15 cellular contexts compared by ENCODE assay signal in the genomic region with DNA sequence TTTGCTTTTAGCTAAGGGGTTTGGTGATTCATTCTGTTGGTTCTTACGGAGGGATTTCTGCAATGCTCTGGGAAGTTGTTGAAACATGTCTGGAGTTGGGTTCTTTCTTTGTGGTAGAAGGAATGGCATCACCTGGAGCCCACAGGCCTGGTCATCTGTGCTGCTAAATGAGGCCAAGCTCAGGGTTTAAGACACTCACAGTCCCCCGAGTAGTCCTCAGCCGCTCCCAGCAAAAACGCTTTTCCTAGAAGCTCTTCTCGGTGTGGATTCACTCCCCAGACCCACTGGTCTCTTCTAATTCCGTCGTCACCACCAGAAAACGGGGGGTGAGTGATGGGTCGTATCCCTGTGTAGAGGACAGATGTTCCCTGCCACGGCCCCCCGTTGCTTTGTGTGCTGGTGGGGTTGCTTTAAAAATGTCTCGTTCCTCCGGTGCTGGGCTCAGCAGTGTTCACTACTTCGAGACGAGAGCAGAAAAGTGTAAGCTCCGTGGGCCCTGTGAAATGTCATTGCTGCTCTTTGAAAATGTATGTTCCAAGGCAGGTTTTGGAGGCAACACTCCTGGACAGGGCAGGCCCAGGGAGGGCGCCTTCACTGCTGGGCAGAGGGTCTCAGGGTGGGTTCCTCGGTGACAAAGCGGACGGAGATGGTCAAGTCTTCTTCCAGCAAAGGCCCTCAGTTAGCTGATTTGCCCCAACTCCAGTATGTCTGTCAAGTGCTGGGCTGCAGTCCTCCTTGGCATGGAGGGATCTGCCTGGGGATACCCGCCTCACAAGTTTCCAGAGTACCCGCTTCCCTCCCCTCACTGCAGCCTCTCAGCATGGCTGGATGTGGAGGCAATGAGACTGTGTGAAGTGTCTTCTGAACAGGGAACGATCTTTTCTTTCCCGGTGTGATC. TPM values are rescaled to one million over a fixed set of nuclear protein-coding genes. Genes with fewer than 3 reads are reported as not detected.
DNase-seq lines count a peak whose midpoint lies in the region; ATAC-seq and TF ChIP-seq lines count a peak whose summit lies in the region.
"Had no signal": no experiment of that assay in that cellular context is flagged by ENCODE, and none has a peak within 500 bp of the region (broad histone marks: within the 10 kb centered on the region; RNA-seq: fewer than 3 reads in every experiment).

No MANE protein-coding gene starts in this region.

- CTCF ChIA-PET in activated CD4-positive, alpha-beta memory T cell treated with anti-CD3 and anti-CD28 coated beads, Interleukin-2, amount 10 ng/mL, durations not matched to agents 7 days and 5 days (lab: Charles Lee): no interaction called here
- CTCF ChIA-PET in activated CD4-positive, alpha-beta memory T cell treated with anti-CD3 and anti-CD28 coated beads for 36 hours (lab: Charles Lee): no interaction called here

- no peaks in the 10 kb centered on the region for H3K9me3 ChIP-seq in WERI-Rb-1 (ENCODE audit: severe bottlenecking)
- H3K9me3 ChIP-seq in smooth muscle cell (replicated peaks; ENCODE audit: low read depth): no peaks in the 10 kb centered on the region
- H3K9me3 ChIP-seq: BE2C, HAP-1, SJSA1 had no signal

- H3K27ac Mint-ChIP-seq in activated CD4-positive, alpha-beta memory T cell treated with anti-CD3 and anti-CD28 coated beads, Interleukin-2, amount 10 ng/mL, durations not matched to agents 7 days and 5 days: no peak overlapping the region
- H3K27ac Mint-ChIP-seq in activated CD4-positive, alpha-beta memory T cell treated with anti-CD3 and anti-CD28 coated beads for 36 hours: no peak overlapping the region

- H3K4me1 Mint-ChIP-seq in activated CD4-positive, alpha-beta memory T cell treated with anti-CD3 and anti-CD28 coated beads, Interleukin-2, amount 10 ng/mL, durations not matched to agents 7 days and 5 days: no peaks in the 10 kb centered on the region
- no peaks in the 10 kb centered on the region for H3K4me1 Mint-ChIP-seq in activated CD4-positive, alpha-beta memory T cell treated with anti-CD3 and anti-CD28 coated beads for 36 hours (ENCODE audit: low read depth)

- WGBS in smooth muscle cell (ENCODE audit: low lambda C conversion rate): 80% methylated on average over 23 of the region's 24 CpGs

- H3K4me3 ChIP-seq in WERI-Rb-1 (ENCODE audit: low read depth, low read length) (no peak overlapping the region), smooth muscle cell (no peak overlapping the region)
- H3K4me3 ChIP-seq: HAP-1, SJSA1 had no signal

- H3K4me3 Mint-ChIP-seq in activated CD4-positive, alpha-beta memory T cell treated with anti-CD3 and anti-CD28 coated beads, Interleukin-2, amount 10 ng/mL, durations not matched to agents 7 days and 5 days: no peak overlapping the region
- no peak overlapping the region for H3K4me3 Mint-ChIP-seq in activated CD4-positive, alpha-beta memory T cell treated with anti-CD3 and anti-CD28 coated beads for 36 hours

- H2AFZ ChIP-seq in smooth muscle cell (ENCODE audit: low read depth): no peak overlapping the region

- H3K27me3 Mint-ChIP-seq in activated CD4-positive, alpha-beta memory T cell treated with anti-CD3 and anti-CD28 coated beads, Interleukin-2, amount 10 ng/mL, durations not matched to agents 7 days and 5 days: peaks cover 15% of the 10 kb centered on the region
- peaks cover 21% of the 10 kb centered on the region for H3K27me3 Mint-ChIP-seq in activated CD4-positive, alpha-beta memory T cell treated with anti-CD3 and anti-CD28 coated beads for 36 hours

- peaks cover 3% of the 10 kb centered on the region for H3K9me3 Mint-ChIP-seq in activated CD4-positive, alpha-beta memory T cell treated with anti-CD3 and anti-CD28 coated beads, Interleukin-2, amount 10 ng/mL, durations not matched to agents 7 days and 5 days
- no peaks in the 10 kb centered on the region for H3K9me3 Mint-ChIP-seq in activated CD4-positive, alpha-beta memory T cell treated with anti-CD3 and anti-CD28 coated beads for 36 hours

- no peaks in the 10 kb centered on the region for H3K79me2 ChIP-seq in smooth muscle cell (ENCODE audit: low read depth)

- H3F3A ChIP-seq in smooth muscle cell (ENCODE audit: low read depth): no peaks in the 10 kb centered on the region

- no peaks in the 10 kb centered on the region for H3K36me3 Mint-ChIP-seq in activated CD4-positive, alpha-beta memory T cell treated with anti-CD3 and anti-CD28 coated beads, Interleukin-2, amount 10 ng/mL, durations not matched to agents 7 days and 5 days (ENCODE audit: low read depth)
- H3K36me3 Mint-ChIP-seq in activated CD4-positive, alpha-beta memory T cell treated with anti-CD3 and anti-CD28 coated beads for 36 hours: no peaks in the 10 kb centered on the region

- ATAC-seq in GM21825 (IDR thresholded peaks at IDR 0.05; ENCODE audit: unreplicated experiment): no peak
- ATAC-seq: left colon had no signal

- H3K36me3 ChIP-seq in WERI-Rb-1 (peaks cover 5% of the 10 kb centered on the region), smooth muscle cell (ENCODE audit: low read depth) (no peaks in the 10 kb centered on the region)
- H3K36me3 ChIP-seq: BE2C, HAP-1, SJSA1 had no signal

- H3K9ac ChIP-seq in smooth muscle cell (ENCODE audit: low read depth): peak overlapping the region; percentile 45

- H3K27ac ChIP-seq in WERI-Rb-1 (peak overlapping the region; percentile 69), smooth muscle cell (ENCODE audit: low read depth) (peak overlapping the region; percentile 62)
- H3K27ac ChIP-seq: SJSA1 had no signal

- H3K4me1 ChIP-seq in smooth muscle cell (ENCODE audit: low read depth): peaks cover 35% of the 10 kb centered on the region
- H3K4me1 ChIP-seq: HAP-1, SJSA1 had no signal

- TF ChIP-seq CTCF in WERI-Rb-1 (IDR thresholded peaks at IDR 0.05; ENCODE audit: low read depth, low read length) (no peak), smooth muscle cell (IDR thresholded peaks at IDR 0.05; ENCODE audit: borderline replicate concordance, insufficient read depth, poor library complexity, severe bottlenecking) (no peak)

- H3K4me2 ChIP-seq in smooth muscle cell: peak overlapping the region; percentile 44

- intact Hi-C loops in activated CD4-positive, alpha-beta memory T cell treated with anti-CD3 and anti-CD28 coated beads for 36 hours (cut with micrococcal nuclease): no loop called here

- POLR2A ChIA-PET in activated CD4-positive, alpha-beta memory T cell treated with anti-CD3 and anti-CD28 coated beads, Interleukin-2, amount 10 ng/mL, durations not matched to agents 7 days and 5 days (lab: Charles Lee): no interaction called here
- POLR2A ChIA-PET in activated CD4-positive, alpha-beta memory T cell treated with anti-CD3 and anti-CD28 coated beads for 36 hours (lab: Charles Lee): no interaction called here

- H3K27me3 ChIP-seq in WERI-Rb-1 (ENCODE audit: insufficient read depth, low read depth, severe bottlenecking): no peaks in the 10 kb centered on the region
- H3K27me3 ChIP-seq in smooth muscle cell (ENCODE audit: low read depth): no peaks in the 10 kb centered on the region
- H3K27me3 ChIP-seq: BE2C, SJSA1 had no signal

- H4K20me1 ChIP-seq in smooth muscle cell (ENCODE audit: low read depth): no peaks in the 10 kb centered on the region

- peak; percentile 13 for DNase-seq in activated CD4-positive, alpha-beta memory T cell treated with anti-CD3 and anti-CD28 coated beads, Interleukin-2, amount 10 ng/mL, durations not matched to agents 7 days and 5 days
- no peak for DNase-seq in activated CD4-positive, alpha-beta memory T cell treated with anti-CD3 and anti-CD28 coated beads for 36 hours
- peak; percentile 53 for DNase-seq in WERI-Rb-1
- DNase-seq in islet precursor cell: peak; percentile 50
- DNase-seq in smooth muscle cell (lab: John Stamatoyannopoulos, UW; ENCODE audit: unreplicated experiment): no peak
- DNase-seq in NCI-H748 (lab: John Stamatoyannopoulos, UW; ENCODE audit: unreplicated experiment): no peak
- DNase-seq in LoVo (ENCODE audit: low spot score): no peak
- DNase-seq: 8988T, MV-4-11 had no signal

RNA-seq across cellular contexts. Expression of gene PSAPL1, which starts 37.3 kb away (rescaled TPM):
- total RNA-seq in activated CD4-positive, alpha-beta memory T cell treated with anti-CD3 and anti-CD28 coated beads, Interleukin-2, amount 10 ng/mL, durations not matched to agents 7 days and 5 days: not detected
- total RNA-seq in activated CD4-positive, alpha-beta memory T cell treated with anti-CD3 and anti-CD28 coated beads for 36 hours: not detected
- total RNA-seq in smooth muscle cell: 0.04 TPM in 1 of 2 replicates, not detected in the other
- polyA plus RNA-seq in smooth muscle cell: not detected in 2 replicates
- total RNA-seq: left colon, OCI-LY7, SJSA1 had no signal

Comparison
In these comparisons a context has a peak if more than half of its experiments do, and no peak if none do; other contexts are left out.
1. DNase-seq: peak in activated CD4-positive, alpha-beta memory T cell treated with anti-CD3 and anti-CD28 coated beads, Interleukin-2, amount 10 ng/mL, durations not matched to agents 7 days and 5 days (single experiment), WERI-Rb-1 (single experiment) and islet precursor cell (single experiment); none in activated CD4-positive, alpha-beta memory T cell treated with anti-CD3 and anti-CD28 coated beads for 36 hours (single experiment), smooth muscle cell (single experiment), NCI-H748 (single experiment) and LoVo (single experiment).